1 cellular context compared by ENCODE assay signal in genomic region chr22:40240160-40240559, GRCh38.
TF ChIP-seq lines count a peak whose summit lies in the region.

No MANE protein-coding gene starts in this region.

TF ChIP-seq in HEK293, 187 proteins besides CTCF, POLR2A, EP300 and RAD21 (continued from another document):
- TF ChIP-seq GLI2 (tag by site-specific recombination; IDR thresholded peaks at IDR 0.05; ENCODE audit: borderline replicate concordance, low read depth) (no peak), ZNF140 (tag by site-specific recombination; IDR thresholded peaks at IDR 0.05) (no peak), GFI1B (tag by site-specific recombination; IDR thresholded peaks at IDR 0.05) (no peak), ZSCAN4 (tag by site-specific recombination; IDR thresholded peaks at IDR 0.05) (no peak), AEBP2 (tag by site-specific recombination; IDR thresholded peaks at IDR 0.05; ENCODE audit: borderline replicate concordance) (no peak), KLF1 (tag by site-specific recombination; IDR thresholded peaks at IDR 0.05) (no peak), ZSCAN30 (tag by site-specific recombination; IDR thresholded peaks at IDR 0.05) (no peak), ELK4 (IDR thresholded peaks at IDR 0.05; ENCODE audit: borderline replicate concordance, low read depth, low read length) (no peak), FEZF1 (tag by site-specific recombination; IDR thresholded peaks at IDR 0.05) (peak; percentile 23; the same call in 1 of the 2 replicates), MZF1 (tag by site-specific recombination; IDR thresholded peaks at IDR 0.05; ENCODE audit: borderline replicate concordance) (no peak), ZNF623 (tag by site-specific recombination; IDR thresholded peaks at IDR 0.05) (no peak), ZNF548 (tag by site-specific recombination; IDR thresholded peaks at IDR 0.05) (no peak), EGR2 (tag by site-specific recombination; IDR thresholded peaks at IDR 0.05; ENCODE audit: low read depth) (peak; percentile 74; the same call in 1 of the 2 replicates), ZFHX2 (tag by site-specific recombination; conservative IDR thresholded peaks at IDR 0.05) (peak; percentile 70), ZNF449 (tag by site-specific recombination; IDR thresholded peaks at IDR 0.05) (no peak), ZNF626 (tag by site-specific recombination; IDR thresholded peaks at IDR 0.05) (no peak), PRDM6 (tag by site-specific recombination; IDR thresholded peaks at IDR 0.05) (no peak), ZNF416 (tag by site-specific recombination; IDR thresholded peaks at IDR 0.05) (no peak), ZNF501 (tag by site-specific recombination; IDR thresholded peaks at IDR 0.05) (no peak), GLIS1 (tag by site-specific recombination; IDR thresholded peaks at IDR 0.05) (peak; percentile 97), ZNF510 (tag by site-specific recombination; IDR thresholded peaks at IDR 0.05; ENCODE audit: insufficient replicate concordance) (no peak), ZBTB10 (tag by site-specific recombination; IDR thresholded peaks at IDR 0.05) (no peak), ZNF214 (tag by site-specific recombination; IDR thresholded peaks at IDR 0.05; ENCODE audit: borderline replicate concordance) (no peak), ZNF658 (tag by site-specific recombination; IDR thresholded peaks at IDR 0.05) (no peak), ZBTB49 (tag by site-specific recombination; IDR thresholded peaks at IDR 0.05; ENCODE audit: low read depth) (no peak), ZNF10 (tag by site-specific recombination; IDR thresholded peaks at IDR 0.05) (no peak), PRDM4 (tag by site-specific recombination; IDR thresholded peaks at IDR 0.05) (no peak), ZNF677 (tag by site-specific recombination; IDR thresholded peaks at IDR 0.05) (no peak), ZNF398 (tag by site-specific recombination; IDR thresholded peaks at IDR 0.05) (no peak)
TF ChIP-seq in HEK293: peak in this region for 5.
